ENCODE assay signal across 8 cellular contexts in the genomic region with DNA sequence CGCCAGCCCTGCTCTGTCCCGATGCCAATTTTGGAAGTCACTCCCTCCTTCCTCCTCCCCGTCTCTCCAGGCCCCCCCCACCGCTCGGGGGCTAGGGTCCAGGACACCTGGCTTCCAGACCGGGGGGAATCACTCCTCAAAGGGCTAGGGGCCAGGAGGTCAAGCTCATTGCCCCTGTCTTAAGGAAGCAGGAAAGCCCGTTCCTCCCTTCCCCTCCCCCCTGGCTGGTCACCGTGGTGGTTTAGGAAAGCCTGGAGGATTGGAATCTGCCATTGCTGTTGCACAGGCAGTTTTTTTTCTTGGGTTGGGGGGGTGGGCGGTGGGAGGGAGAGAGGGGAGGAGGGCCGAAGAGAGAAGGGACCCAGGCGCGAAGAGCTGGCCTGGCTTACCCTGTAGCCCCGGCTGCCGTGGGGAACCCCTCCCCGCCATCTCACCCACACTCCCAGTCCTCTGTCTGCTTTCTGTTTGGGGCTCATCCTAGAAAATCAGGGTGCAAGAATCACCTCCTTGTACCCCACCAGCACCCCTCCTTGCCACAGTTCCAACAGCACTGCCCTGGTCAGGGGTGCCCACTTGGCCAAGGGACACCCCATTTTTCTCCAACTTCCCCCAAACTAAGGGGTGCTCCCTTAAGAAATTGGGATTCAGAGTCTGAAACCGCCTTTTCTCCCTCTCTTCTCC. TPM values are rescaled to one million over a fixed set of nuclear protein-coding genes. Genes with fewer than 3 reads are reported as not detected.
DNase-seq lines count a peak whose midpoint lies in the region; ATAC-seq and TF ChIP-seq lines count a peak whose summit lies in the region.

No MANE protein-coding gene starts in this region.

- peak overlapping the region; percentile 89 for H3K27ac ChIP-seq in Panc1 (ENCODE audit: low read length)
- peak overlapping the region; percentile 80 to 98 (median 92) for H3K27ac ChIP-seq in esophagus squamous epithelium
- no peak overlapping the region for H3K27ac ChIP-seq in naive thymus-derived CD4-positive, alpha-beta T cell (ENCODE audit: low read depth, low read length)

- DNase-seq in ELF-1 (ENCODE audit: low read depth, low spot score) (peak; percentile 67), Panc1 (ENCODE audit: low read depth, low spot score) (no peak), esophagus squamous epithelium (lab: John Stamatoyannopoulos, UW) (no peak), myocyte (ENCODE audit: low read depth) (peak; percentile 72), activated gamma-delta T cell treated with Interleukin-2 at 50 U/mL for 16 hours (no peak), A172 (ENCODE audit: low spot score) (no peak)
- no peak for DNase-seq in naive thymus-derived CD4-positive, alpha-beta T cell

- no peaks in the 10 kb centered on the region for H3K27me3 Mint-ChIP-seq in naive thymus-derived CD4-positive, alpha-beta T cell

- H3K4me1 ChIP-seq in Panc1 (ENCODE audit: control insufficient read depth, insufficient read depth, low read length) = peaks cover 29% of the 10 kb centered on the region
- peaks cover 35 to 90% (median 43%) of the 10 kb centered on the region in 3 donors for H3K4me1 ChIP-seq in esophagus squamous epithelium
- H3K4me1 ChIP-seq in naive thymus-derived CD4-positive, alpha-beta T cell (ENCODE audit: control insufficient read depth in 2 of 2, insufficient read depth in 2 of 2, low read length in 2 of 2) = peaks cover 27 to 50% of the 10 kb centered on the region in 2 donors

- H3K4me3 Mint-ChIP-seq in naive thymus-derived CD4-positive, alpha-beta T cell = peak overlapping the region in 1 of 10 donors; percentile 4

- POLR2A ChIA-PET in Panc1 (lab: Charles Lee) = no interaction called here
- POLR2A ChIA-PET in naive thymus-derived CD4-positive, alpha-beta T cell (lab: Charles Lee) = interaction anchor here (1.2 to 6.2 kb wide), 3 partner anchors 10 to 22 kb away, joined by 3 to 50 read pairs (median 8); a partner anchor contains a TSS

- TF ChIP-seq POLR2A in esophagus squamous epithelium (IDR thresholded peaks at IDR 0.05) = no peak

- peak overlapping the region in 3 of 9 donors; percentile 3 to 65 (median 25) for H3K27ac Mint-ChIP-seq in naive thymus-derived CD4-positive, alpha-beta T cell

- CTCF ChIA-PET in Panc1 (lab: Charles Lee) = interaction anchor here (0.6 to 1.0 kb wide), 3 partner anchors 26 to 105 kb away, joined by 4 to 8 read pairs (median 5); no protein-coding TSS in a partner anchor
- CTCF ChIA-PET in naive thymus-derived CD4-positive, alpha-beta T cell (lab: Charles Lee) = interaction anchor here (0.6 to 2.8 kb wide), 7 partner anchors 16 to 179 kb away, joined by 3 to 38 read pairs (median 4); no protein-coding TSS in a partner anchor

- H3K9me3 ChIP-seq in Panc1 (ENCODE audit: control insufficient read depth, insufficient read depth, low read depth, low read length) (no peaks in the 10 kb centered on the region), esophagus squamous epithelium (no peaks in the 10 kb centered on the region)
- H3K9me3 ChIP-seq in naive thymus-derived CD4-positive, alpha-beta T cell (ENCODE audit: control insufficient read depth in 2 of 3, low read length in 3 of 3) = no peaks in the 10 kb centered on the region

- TF ChIP-seq CTCF in Panc1 (IDR thresholded peaks at IDR 0.05) (no peak), esophagus squamous epithelium (IDR thresholded peaks at IDR 0.05) (no peak)

- no TSS peak for BruUV-seq in Panc1 (replicated peaks; lab: Mats Ljungman, UMichigan)

- H3K36me3 Mint-ChIP-seq in naive thymus-derived CD4-positive, alpha-beta T cell = peaks cover 0 to 10% (median 4%) of the 10 kb centered on the region in 5 donors

- no peak for ATAC-seq in Panc1
- no peak for ATAC-seq in naive thymus-derived CD4-positive, alpha-beta T cell
- no peak for ATAC-seq in HG03457 (IDR thresholded peaks at IDR 0.05; ENCODE audit: unreplicated experiment)

- in situ Hi-C loops in Panc1 (cut with HindIII; ENCODE audit: low pct_unique_long_range_greater_than_20kb, low sequenced_read_pairs) = no loop called here

- 16 to 22% methylated on average over 5 to 6 of the region's 16 CpGs for WGBS in esophagus squamous epithelium, 2 donors

- no peaks in the 10 kb centered on the region for H3K9me3 Mint-ChIP-seq in naive thymus-derived CD4-positive, alpha-beta T cell

- H3K4me3 ChIP-seq in Panc1 (ENCODE audit: low read depth in 2 of 2, low read length in 2 of 2) = peak overlapping the region; percentile 37 to 59
- H3K4me3 ChIP-seq in esophagus squamous epithelium = peak overlapping the region; percentile 29 to 72 (median 57)
- no peak overlapping the region for H3K4me3 ChIP-seq in naive thymus-derived CD4-positive, alpha-beta T cell (ENCODE audit: low read length)

- H3K36me3 ChIP-seq in Panc1 (ENCODE audit: control insufficient read depth, insufficient read depth, low read length) (no peaks in the 10 kb centered on the region), esophagus squamous epithelium (peaks cover 0 to 17% (median 0%) of the 10 kb centered on the region in 3 donors)
- peaks cover 0 to 13% (median 0%) of the 10 kb centered on the region in 3 experiments for H3K36me3 ChIP-seq in naive thymus-derived CD4-positive, alpha-beta T cell (ENCODE audit: control insufficient read depth in 2 of 3, insufficient read depth in 3 of 3, low read length in 3 of 3)

- no peaks in the 10 kb centered on the region for H3K27me3 ChIP-seq in Panc1 (ENCODE audit: control insufficient read depth, insufficient read depth, low read length)
- peaks cover 0 to 14% (median 0%) of the 10 kb centered on the region in 4 donors for H3K27me3 ChIP-seq in esophagus squamous epithelium
- no peaks in the 10 kb centered on the region for H3K27me3 ChIP-seq in naive thymus-derived CD4-positive, alpha-beta T cell (ENCODE audit: control insufficient read depth in 2 of 2, insufficient read depth in 2 of 2, low read length in 2 of 2)

- intact Hi-C loops in Panc1 (cut with micrococcal nuclease; ENCODE audit: unreplicated experiment) = loop anchor here (5.0 kb wide), 1 partner anchor 108 kb away; no protein-coding TSS in a partner anchor
- intact Hi-C loops in esophagus squamous epithelium (cut with DNase I) = no loop called here
- intact Hi-C loops in naive thymus-derived CD4-positive, alpha-beta T cell (cut with micrococcal nuclease) = loop anchor here (10.0 kb wide), 5 partner anchors 265 to 1365 kb away; a partner anchor contains a TSS

- H3K4me1 Mint-ChIP-seq in naive thymus-derived CD4-positive, alpha-beta T cell = peaks cover 17 to 82% (median 46%) of the 10 kb centered on the region in 7 donors

RNA-seq across cellular contexts. Expression of a gene that starts 2.9 kb away (rescaled TPM):
- total RNA-seq in Panc1 (2021; ENCODE audit: unreplicated experiment) = 0.18 TPM
- 0.18 TPM for polyA plus RNA-seq in Panc1 (2012; ENCODE audit: insufficient read length)
- total RNA-seq in esophagus squamous epithelium = 1 to 10 TPM in 1 of 4 donors, under 1 TPM in 3; 0.15 to 1.9 (median 0.67) TPM
- not detected in 2 replicates for total RNA-seq in myocyte
- polyA plus RNA-seq in myocyte (2012) = not detected
- under 1 TPM in 1 of 5 experiments, not detected in 4; 0.70 TPM for total RNA-seq in naive thymus-derived CD4-positive, alpha-beta T cell
- polyA plus RNA-seq in naive thymus-derived CD4-positive, alpha-beta T cell = not detected
- total RNA-seq in A172 (2014; rRNA removed; shearing (Covaris generic)) = 0.07 TPM in 1 of 2 replicates, not detected in the other

RNA-seq across cellular contexts. Expression of a gene that starts 7.6 kb away (rescaled TPM):
- total RNA-seq in Panc1 (2021; ENCODE audit: unreplicated experiment) = 196 TPM
- 255 TPM for polyA plus RNA-seq in Panc1 (2012; ENCODE audit: insufficient read length)
- 100 to 1,000 TPM in 3 of 4 donors, 10 to 100 TPM in 1; 96.1 to 173 (median 137) TPM for total RNA-seq in esophagus squamous epithelium
- 205 and 259 TPM in 2 replicates for total RNA-seq in myocyte
- polyA plus RNA-seq in myocyte (2012) = 550 TPM
- total RNA-seq in naive thymus-derived CD4-positive, alpha-beta T cell = 100 to 1,000 TPM; 107 to 184 (median 140) TPM
- 100 to 1,000 TPM; 539 to 628 TPM for polyA plus RNA-seq in naive thymus-derived CD4-positive, alpha-beta T cell
- 220 and 249 TPM in 2 replicates for total RNA-seq in A172 (2014; rRNA removed; shearing (Covaris generic))

RNA-seq across cellular contexts. Expression of a gene that starts 15.8 kb away (rescaled TPM):
- total RNA-seq in Panc1 (2021; ENCODE audit: unreplicated experiment) (13.1 TPM), esophagus squamous epithelium (1 to 10 TPM; 2.7 to 5.6 (median 3.6) TPM), myocyte (0.10 and 0.75 TPM in 2 replicates)
- polyA plus RNA-seq in Panc1 (2012; ENCODE audit: insufficient read length) = 10.7 TPM
- 2.6 TPM for polyA plus RNA-seq in myocyte (2012)
- 10 to 100 TPM in 3 of 5 experiments, 1 to 10 TPM in 2; 3.4 to 20.9 (median 15.0) TPM for total RNA-seq in naive thymus-derived CD4-positive, alpha-beta T cell
- 1 to 10 TPM; 1.8 to 3.5 TPM for polyA plus RNA-seq in naive thymus-derived CD4-positive, alpha-beta T cell
- 0.74 and 1.9 TPM in 2 replicates for total RNA-seq in A172 (2014; rRNA removed; shearing (Covaris generic))

RNA-seq across cellular contexts. Expression of a gene that starts 23.9 kb away (rescaled TPM):
- total RNA-seq in Panc1 (2021; ENCODE audit: unreplicated experiment) = not detected
- polyA plus RNA-seq in Panc1 (2012; ENCODE audit: insufficient read length) = 0.62 TPM
- total RNA-seq in esophagus squamous epithelium = 1 to 10 TPM in 1 of 4 donors, under 1 TPM in 2, not detected in 1; 0.56 to 2.1 (median 0.72) TPM
- total RNA-seq in myocyte = 0.78 TPM in 1 of 2 replicates, not detected in the other
- polyA plus RNA-seq in myocyte (2012) = 0.16 TPM
- 1 to 10 TPM in 3 of 5 experiments, under 1 TPM in 2; 0.24 to 1.7 (median 1.4) TPM for total RNA-seq in naive thymus-derived CD4-positive, alpha-beta T cell
- 1 to 10 TPM; 1.1 TPM for polyA plus RNA-seq in naive thymus-derived CD4-positive, alpha-beta T cell
- total RNA-seq in A172 (2014; rRNA removed; shearing (Covaris generic)) = not detected in 2 replicates

RNA-seq across cellular contexts. Expression of a gene that starts 24.1 kb away (rescaled TPM):
- total RNA-seq in Panc1 (2021; ENCODE audit: unreplicated experiment) (not detected), esophagus squamous epithelium (10 to 100 TPM in 3 of 4 donors, 1 to 10 TPM in 1; 3.8 to 43.5 (median 26.4) TPM), myocyte (not detected in 2 replicates)
- polyA plus RNA-seq in Panc1 (2012; ENCODE audit: insufficient read length) = 1.4 TPM
- 0.62 TPM for polyA plus RNA-seq in myocyte (2012)
- 1 to 10 TPM in 1 of 5 experiments, not detected in 4; 1.0 TPM for total RNA-seq in naive thymus-derived CD4-positive, alpha-beta T cell
- under 1 TPM; 0.08 to 0.48 TPM for polyA plus RNA-seq in naive thymus-derived CD4-positive, alpha-beta T cell
- not detected in 2 replicates for total RNA-seq in A172 (2014; rRNA removed; shearing (Covaris generic))

Comparison
In these comparisons a context has a peak if more than half of its experiments do, and no peak if none do; other contexts are left out.
1. DNase-seq: peak in ELF-1 (single experiment) and myocyte (single experiment); none in Panc1 (single experiment), esophagus squamous epithelium (single experiment), naive thymus-derived CD4-positive, alpha-beta T cell (0 of 9), activated gamma-delta T cell treated with Interleukin-2 at 50 U/mL for 16 hours (single experiment) and A172 (single experiment).